In the genomic region with DNA sequence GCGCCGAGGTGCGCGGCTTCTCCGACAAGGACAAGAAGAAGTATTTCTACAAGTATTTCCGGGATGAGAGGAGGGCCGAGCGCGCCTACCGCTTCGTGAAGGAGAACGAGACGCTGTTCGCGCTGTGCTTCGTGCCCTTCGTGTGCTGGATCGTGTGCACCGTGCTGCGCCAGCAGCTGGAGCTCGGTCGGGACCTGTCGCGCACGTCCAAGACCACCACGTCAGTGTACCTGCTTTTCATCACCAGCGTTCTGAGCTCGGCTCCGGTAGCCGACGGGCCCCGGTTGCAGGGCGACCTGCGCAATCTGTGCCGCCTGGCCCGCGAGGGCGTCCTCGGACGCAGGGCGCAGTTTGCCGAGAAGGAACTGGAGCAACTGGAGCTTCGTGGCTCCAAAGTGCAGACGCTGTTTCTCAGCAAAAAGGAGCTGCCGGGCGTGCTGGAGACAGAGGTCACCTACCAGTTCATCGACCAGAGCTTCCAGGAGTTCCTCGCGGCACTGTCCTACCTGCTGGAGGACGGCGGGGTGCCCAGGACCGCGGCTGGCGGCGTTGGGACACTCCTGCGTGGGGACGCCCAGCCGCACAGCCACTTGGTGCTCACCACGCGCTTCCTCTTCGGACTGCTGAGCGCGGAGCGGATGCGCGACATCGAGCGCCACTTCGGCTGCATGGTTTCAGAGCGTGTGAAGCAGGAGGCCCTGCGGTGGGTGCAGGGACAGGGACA, we compare ENCODE assay signal across 11 cellular contexts. TPM values are rescaled to one million over a fixed set of nuclear protein-coding genes. Genes with fewer than 3 reads are reported as not detected.
DNase-seq lines count a peak whose midpoint lies in the region; ATAC-seq lines count a peak whose summit lies in the region.
"Had no signal": no experiment of that assay in that cellular context is flagged by ENCODE, and none has a peak within 500 bp of the region (broad histone marks: within the 10 kb centered on the region; RNA-seq: fewer than 3 reads in every experiment).

No MANE protein-coding gene starts in this region.

- H3K4me3 Mint-ChIP-seq in activated CD4-positive, alpha-beta T cell treated with anti-CD3 and anti-CD28 coated beads, Interleukin-2, amount 10 ng/mL, durations not matched to agents 7 days and 5 days, result peak overlapping the region; percentile 76
- H3K4me3 Mint-ChIP-seq in stimulated activated effector memory CD8-positive, alpha-beta T cell treated with anti-CD3 and anti-CD28 coated beads, Interleukin-12 subunit alpha, Interleukin-12 subunit beta, amount 100 ng/mL, for 72 hours, result peak overlapping the region; percentile 72

- H3K36me3 ChIP-seq in esophagus (ENCODE audit: control insufficient read depth in 2 of 2, insufficient read depth in 2 of 2, low read length in 1 of 2), result no peaks in the 10 kb centered on the region

- peaks cover 13% of the 10 kb centered on the region for H3K9me3 Mint-ChIP-seq in activated CD4-positive, alpha-beta T cell treated with anti-CD3 and anti-CD28 coated beads, Interleukin-2, amount 10 ng/mL, durations not matched to agents 7 days and 5 days
- no peaks in the 10 kb centered on the region for H3K9me3 Mint-ChIP-seq in stimulated activated effector memory CD8-positive, alpha-beta T cell treated with anti-CD3 and anti-CD28 coated beads, Interleukin-12 subunit alpha, Interleukin-12 subunit beta, amount 100 ng/mL, for 72 hours

- WGBS in esophagus, 2 donors, result 6 to 8% methylated on average over 70 to 71 of the region's 71 CpGs

- POLR2A ChIA-PET in activated CD4-positive, alpha-beta T cell treated with anti-CD3 and anti-CD28 coated beads, Interleukin-2, amount 10 ng/mL, durations not matched to agents 7 days and 5 days (lab: Charles Lee), result interaction anchor here (1.1 kb wide), 1 partner anchor 37 kb away, joined by 4 read pairs; no protein-coding TSS in a partner anchor

- CTCF ChIA-PET in activated CD4-positive, alpha-beta T cell treated with anti-CD3 and anti-CD28 coated beads, Interleukin-2, amount 10 ng/mL, durations not matched to agents 7 days and 5 days (lab: Charles Lee), result interaction anchor here (0.5 to 3.9 kb wide), 7 partner anchors 10 to 238 kb away, joined by 3 to 15 read pairs (median 3); no protein-coding TSS in a partner anchor

- peaks cover 63% of the 10 kb centered on the region for H3K4me1 Mint-ChIP-seq in activated CD4-positive, alpha-beta T cell treated with anti-CD3 and anti-CD28 coated beads, Interleukin-2, amount 10 ng/mL, durations not matched to agents 7 days and 5 days
- H3K4me1 Mint-ChIP-seq in stimulated activated effector memory CD8-positive, alpha-beta T cell treated with anti-CD3 and anti-CD28 coated beads, Interleukin-12 subunit alpha, Interleukin-12 subunit beta, amount 100 ng/mL, for 72 hours, result peaks cover 52% of the 10 kb centered on the region

- H3K9me3 ChIP-seq in esophagus (ENCODE audit: control insufficient read depth in 2 of 2, insufficient read depth in 1 of 2, low read depth in 1 of 2, low read length in 1 of 2), result no peaks in the 10 kb centered on the region

- ATAC-seq in stimulated activated effector memory CD8-positive, alpha-beta T cell treated with anti-CD3 and anti-CD28 coated beads, Interleukin-12 subunit alpha, Interleukin-12 subunit beta, amount 100 ng/mL, for 72 hours, result peak; percentile 59
- ATAC-seq in HG03378 (IDR thresholded peaks at IDR 0.05; ENCODE audit: unreplicated experiment), result no peak
- no peak for ATAC-seq in HG03159 (IDR thresholded peaks at IDR 0.05; ENCODE audit: unreplicated experiment)

- H3K27ac ChIP-seq in esophagus (ENCODE audit: low read depth in 2 of 2, low read length in 1 of 2), result no peak overlapping the region

- H3K27ac Mint-ChIP-seq in activated CD4-positive, alpha-beta T cell treated with anti-CD3 and anti-CD28 coated beads, Interleukin-2, amount 10 ng/mL, durations not matched to agents 7 days and 5 days, result peak overlapping the region; percentile 83
- H3K27ac Mint-ChIP-seq in stimulated activated effector memory CD8-positive, alpha-beta T cell treated with anti-CD3 and anti-CD28 coated beads, Interleukin-12 subunit alpha, Interleukin-12 subunit beta, amount 100 ng/mL, for 72 hours, result no peak overlapping the region

- peaks cover 61% of the 10 kb centered on the region for H3K36me3 Mint-ChIP-seq in activated CD4-positive, alpha-beta T cell treated with anti-CD3 and anti-CD28 coated beads, Interleukin-2, amount 10 ng/mL, durations not matched to agents 7 days and 5 days (ENCODE audit: low read depth)
- H3K36me3 Mint-ChIP-seq in stimulated activated effector memory CD8-positive, alpha-beta T cell treated with anti-CD3 and anti-CD28 coated beads, Interleukin-12 subunit alpha, Interleukin-12 subunit beta, amount 100 ng/mL, for 72 hours, result peaks cover 13% of the 10 kb centered on the region

- H3K4me3 ChIP-seq in esophagus (ENCODE audit: low read depth in 1 of 2, low read length in 2 of 2), result peak overlapping the region; percentile 23 to 31

- H3K27me3 ChIP-seq in esophagus (ENCODE audit: control insufficient read depth in 1 of 2, insufficient read depth in 2 of 2, low read length in 2 of 2), result peaks cover 0 to 25% of the 10 kb centered on the region in 2 donors

- peaks cover 7 to 22% of the 10 kb centered on the region in 2 donors for H3K4me1 ChIP-seq in esophagus (ENCODE audit: control insufficient read depth in 2 of 2, insufficient read depth in 2 of 2, low read length in 1 of 2)

- H3K27me3 Mint-ChIP-seq in activated CD4-positive, alpha-beta T cell treated with anti-CD3 and anti-CD28 coated beads, Interleukin-2, amount 10 ng/mL, durations not matched to agents 7 days and 5 days, result peaks cover 50% of the 10 kb centered on the region

- peak; percentile 26 for DNase-seq in NCI-H748 (lab: John Stamatoyannopoulos, UW; ENCODE audit: unreplicated experiment)
- DNase-seq in NCI-H748 treated with DMSO at 0.1 percent for 48 hours (lab: John Stamatoyannopoulos, UW), result no peak
- peak; percentile 45 for DNase-seq in activated CD4-positive, alpha-beta T cell treated with anti-CD3 and anti-CD28 coated beads, Interleukin-2, amount 10 ng/mL, durations not matched to agents 7 days and 5 days
- no peak for DNase-seq in stimulated activated effector memory CD8-positive, alpha-beta T cell treated with anti-CD3 and anti-CD28 coated beads, Interleukin-12 subunit alpha, Interleukin-12 subunit beta, amount 100 ng/mL, for 72 hours (ENCODE audit: low spot score in 2 of 2)
- no peak for DNase-seq in C1 segment of cervical spinal cord (lab: John Stamatoyannopoulos, UW)
- DNase-seq: central memory CD4-positive, alpha-beta T cell; NCI-H345 had no signal

RNA-seq across cellular contexts. Expression of a gene that starts 2.7 kb away (rescaled TPM):
- total RNA-seq in activated CD4-positive, alpha-beta T cell treated with anti-CD3 and anti-CD28 coated beads, Interleukin-2, amount 10 ng/mL, durations not matched to agents 7 days and 5 days, result 1 to 10 TPM; 5.5 to 6.5 TPM
- under 1 TPM; 0.05 to 0.06 TPM for polyA plus RNA-seq in esophagus
- polyA plus RNA-seq: AG04450 had no signal

RNA-seq across cellular contexts. Expression of a gene that starts 8.0 kb away (rescaled TPM):
- total RNA-seq in activated CD4-positive, alpha-beta T cell treated with anti-CD3 and anti-CD28 coated beads, Interleukin-2, amount 10 ng/mL, durations not matched to agents 7 days and 5 days, result 100 to 1,000 TPM; 325 to 377 TPM
- polyA plus RNA-seq in esophagus, result 10 to 100 TPM; 10.3 to 38.9 TPM

RNA-seq across cellular contexts. Expression of a gene that starts 18.4 kb away (rescaled TPM):
- total RNA-seq in activated CD4-positive, alpha-beta T cell treated with anti-CD3 and anti-CD28 coated beads, Interleukin-2, amount 10 ng/mL, durations not matched to agents 7 days and 5 days, result not detected
- polyA plus RNA-seq in esophagus, result not detected
- polyA plus RNA-seq: AG04450 had no signal

RNA-seq across cellular contexts. Expression of a gene that starts 26.7 kb away (rescaled TPM):
- total RNA-seq in activated CD4-positive, alpha-beta T cell treated with anti-CD3 and anti-CD28 coated beads, Interleukin-2, amount 10 ng/mL, durations not matched to agents 7 days and 5 days, result 1,000 to 10,000 TPM; 1,561 to 1,733 TPM
- polyA plus RNA-seq in esophagus, result 100 to 1,000 TPM in 1 of 2 donors, 10 to 100 TPM in 1; 72.3 to 165 TPM

RNA-seq across cellular contexts. Expression of a gene that starts 32.9 kb away (rescaled TPM):
- 1,000 to 10,000 TPM; 1,306 to 1,465 TPM for total RNA-seq in activated CD4-positive, alpha-beta T cell treated with anti-CD3 and anti-CD28 coated beads, Interleukin-2, amount 10 ng/mL, durations not matched to agents 7 days and 5 days
- 100 to 1,000 TPM in 1 of 2 donors, 10 to 100 TPM in 1; 48.2 to 112 TPM for polyA plus RNA-seq in esophagus

Comparison
In these comparisons a context has a peak if more than half of its experiments do, and no peak if none do; other contexts are left out.
1. DNase-seq: peak in NCI-H748 (single experiment) and activated CD4-positive, alpha-beta T cell treated with anti-CD3 and anti-CD28 coated beads, Interleukin-2, amount 10 ng/mL, durations not matched to agents 7 days and 5 days (single experiment); none in NCI-H748 treated with DMSO at 0.1 percent for 48 hours (single experiment), stimulated activated effector memory CD8-positive, alpha-beta T cell treated with anti-CD3 and anti-CD28 coated beads, Interleukin-12 subunit alpha, Interleukin-12 subunit beta, amount 100 ng/mL, for 72 hours (0 of 2) and C1 segment of cervical spinal cord (0 of 14).